ENCODE assay signal across 20 cellular contexts in genomic region chr22:23155831-23156230, GRCh38. TPM values are rescaled to one million over a fixed set of nuclear protein-coding genes. Genes with fewer than 3 reads are reported as not detected.
"Had no signal": no experiment of that assay in that cellular context is flagged by ENCODE, and none has a peak within 500 bp of the region (broad histone marks: within the 10 kb centered on the region; RNA-seq: fewer than 3 reads in every experiment).

No MANE protein-coding gene starts in this region.

- H3K27ac ChIP-seq: colonic mucosa, foreskin keratinocyte, left ventricle myocardium inferior, pancreas, stomach, thoracic aorta, transverse colon had no signal

- DNase-seq: colonic mucosa; dermis blood vessel endothelial cell; foreskin keratinocyte; immature natural killer cell; left cardiac atrium; left ventricle myocardium inferior; lower lobe of right lung; natural killer cell; occipital lobe; pancreas; stimulated activated CD4-positive, alpha-beta T cell treated with anti-CD3 and anti-CD28 coated beads, Interleukin-2, amount 100 ng/mL, for 24 hours; stimulated activated CD4-positive, alpha-beta T cell treated with anti-CD3 and anti-CD28 coated beads, Interleukin-4, amount 100 ng/mL, for 4 hours; stimulated activated naive CD4-positive, alpha-beta T cell; stomach; substantia nigra; transverse colon had no signal

- H3K4me3 ChIP-seq: colonic mucosa, left ventricle myocardium inferior, lower lobe of right lung, pancreas, stomach, thoracic aorta, transverse colon had no signal

- H3K27me3 ChIP-seq: colonic mucosa, foreskin keratinocyte, pancreas, stomach, transverse colon had no signal

- H3K36me3 ChIP-seq: colonic mucosa, left ventricle myocardium inferior, lower lobe of right lung, pancreas, thoracic aorta, transverse colon had no signal

- H3K4me1 ChIP-seq: colonic mucosa, foreskin keratinocyte, left ventricle myocardium inferior, pancreas had no signal

- ATAC-seq: foreskin keratinocyte, left cardiac atrium, lower lobe of right lung, natural killer cell, pancreas, sciatic nerve had no signal

- H3K9me3 ChIP-seq: colonic mucosa, left ventricle myocardium inferior, lower lobe of right lung, pancreas, stomach, thoracic aorta, transverse colon had no signal

RNA-seq across cellular contexts. Expression of gene RSPH14, which starts 14.0 kb away (rescaled TPM):
- total RNA-seq: foreskin keratinocyte, left cardiac atrium, left ventricle myocardium inferior, myocyte, stomach had no signal
- polyA plus RNA-seq: keratinocyte had no signal
